ENCODE assay signal across 18 cellular contexts in genomic region chr7:92483624-92484023, GRCh38. TPM values are rescaled to one million over a fixed set of nuclear protein-coding genes. Genes with fewer than 3 reads are reported as not detected.
"Had no signal": no experiment of that assay in that cellular context is flagged by ENCODE, and none has a peak within 500 bp of the region (broad histone marks: within the 10 kb centered on the region; RNA-seq: fewer than 3 reads in every experiment).

No MANE protein-coding gene starts in this region.

RNA-seq across cellular contexts. Expression of gene ERVW-1, which starts 5.9 kb away (rescaled TPM):
- total RNA-seq: activated B cell treated with CpG ODN at 0.5 μM for 24 hours; activated CD4-positive, alpha-beta memory T cell treated with anti-CD3 and anti-CD28 coated beads for 36 hours; activated CD4-positive, alpha-beta T cell treated with anti-CD3 and anti-CD28 coated beads, Interleukin-2, amount 10 ng/mL, durations not matched to agents 24 days and 14 days; activated CD8-positive, alpha-beta memory T cell treated with anti-CD3 and anti-CD28 coated beads for 36 hours; activated CD8-positive, alpha-beta T cell treated with anti-CD3 and anti-CD28 coated beads for 36 hours; activated naive CD4-positive, alpha-beta T cell treated with anti-CD3 and anti-CD28 coated beads for 36 hours; activated naive CD8-positive, alpha-beta T cell treated with anti-CD3 and anti-CD28 coated beads for 36 hours; activated T-cell treated with anti-CD3 and anti-CD28 coated beads, Interleukin-2, amount 50 U/mL, for 4 hours; activated T-cell treated with anti-CD3 and anti-CD28 coated beads, Interleukin-2, amount 50 U/mL, for 72 hours; activated T-helper 1 cell treated with anti-CD3 and anti-CD28 coated beads, Interleukin-12 subunit alpha, Interleukin-12 subunit beta, Interleukin-2, Interleukin-4 antibody, amounts not matched to agents 30 ng/mL and 10 ng/mL and 1 ng/mL, durations not matched to agents 14 hours and 24 hours and 36 hours; activated T-helper 17 cell treated with anti-CD3 and anti-CD28 coated beads, Interleukin-2, amount 50 U/mL, for 72 hours; adrenal gland; aorta; astrocyte; body of pancreas; breast epithelium; cardiac septum; cerebellum had no signal
- polyA plus RNA-seq: adrenal gland, aorta had no signal
